ENCODE assay signal across 1 cellular context in genomic region chr16:89443727-89444084, GRCh38.
TF ChIP-seq lines count a peak whose summit lies in the region.

No MANE protein-coding gene starts in this region.

TF ChIP-seq in K562, 482 proteins besides CTCF, POLR2A, EP300 and RAD21:
- TF ChIP-seq ZNF347 (CRISPR knock-in tag; IDR thresholded peaks at IDR 0.05; ENCODE audit: low read depth), result no peak
- no peak for TF ChIP-seq PHF21A (IDR thresholded peaks at IDR 0.05; ENCODE audit: borderline replicate concordance, low read depth)
- 0 out of 2 replicates have a peak, but pooled peaks have one; percentile 27 for TF ChIP-seq POLR2G (IDR thresholded peaks at IDR 0.05; ENCODE audit: low read depth, low read length)
- no peak for TF ChIP-seq CHD7 (IDR thresholded peaks at IDR 0.05; ENCODE audit: low read depth, low read length)
- TF ChIP-seq SMARCA5 (IDR thresholded peaks at IDR 0.05), result no peak
- TF ChIP-seq MCM7 (IDR thresholded peaks at IDR 0.05), result no peak
